Comparison of ENCODE assay signal across 13 cellular contexts in genomic region chr4:167222098-167222497, GRCh38. TPM values are rescaled to one million over a fixed set of nuclear protein-coding genes. Genes with fewer than 3 reads are reported as not detected.
DNase-seq lines count a peak whose midpoint lies in the region; ATAC-seq and TF ChIP-seq lines count a peak whose summit lies in the region.
"Had no signal": no experiment of that assay in that cellular context is flagged by ENCODE, and none has a peak within 500 bp of the region (broad histone marks: within the 10 kb centered on the region; RNA-seq: fewer than 3 reads in every experiment).

No MANE protein-coding gene starts in this region.

- H3K36me3 Mint-ChIP-seq in stimulated activated effector memory CD8-positive, alpha-beta T cell treated with anti-CD3 and anti-CD28 coated beads, Interleukin-12 subunit alpha, Interleukin-12 subunit beta, amount 100 ng/mL, for 72 hours, result no peaks in the 10 kb centered on the region

- H3K4me3 ChIP-seq in upper lobe of left lung, result no peak overlapping the region
- H3K4me3 ChIP-seq: dorsolateral prefrontal cortex had no signal

- ATAC-seq in GM19438 (IDR thresholded peaks at IDR 0.05; ENCODE audit: low read depth, unreplicated experiment), result peak; percentile 86
- ATAC-seq in HG02852 (IDR thresholded peaks at IDR 0.05; ENCODE audit: unreplicated experiment), result peak; percentile 93
- ATAC-seq in HG03558 (IDR thresholded peaks at IDR 0.05; ENCODE audit: extremely low read depth, unreplicated experiment), result peak; percentile 88
- peak; percentile 34 for ATAC-seq in stimulated activated effector memory CD8-positive, alpha-beta T cell treated with anti-CD3 and anti-CD28 coated beads, Interleukin-12 subunit alpha, Interleukin-12 subunit beta, amount 100 ng/mL, for 72 hours
- ATAC-seq in upper lobe of left lung (ENCODE audit: low FRiP score in 2 of 2), result no peak
- ATAC-seq: right cardiac atrium had no signal

- no peaks in the 10 kb centered on the region for H3K27me3 ChIP-seq in upper lobe of left lung
- H3K27me3 ChIP-seq: dorsolateral prefrontal cortex had no signal

- no peaks in the 10 kb centered on the region for H3K4me1 Mint-ChIP-seq in stimulated activated effector memory CD8-positive, alpha-beta T cell treated with anti-CD3 and anti-CD28 coated beads, Interleukin-12 subunit alpha, Interleukin-12 subunit beta, amount 100 ng/mL, for 72 hours

- DNase-seq in stimulated activated effector memory CD8-positive, alpha-beta T cell treated with anti-CD3 and anti-CD28 coated beads, Interleukin-12 subunit alpha, Interleukin-12 subunit beta, amount 100 ng/mL, for 72 hours (ENCODE audit: low spot score in 2 of 2), result no peak
- DNase-seq in NCI-H128 (lab: John Stamatoyannopoulos, UW; ENCODE audit: unreplicated experiment), result no peak
- no peak for DNase-seq in NCI-H146 treated with DMSO at 0.1 percent for 48 hours (lab: John Stamatoyannopoulos, UW; ENCODE audit: unreplicated experiment)
- no peak for DNase-seq in upper lobe of left lung
- no peak for DNase-seq in stimulated activated naive CD4-positive, alpha-beta T cell (lab: John Stamatoyannopoulos, UW)
- DNase-seq: activated gamma-delta T cell treated with Interleukin-2 at 50 U/mL for 16 hours, DMS79 treated with DMSO at 0.1 percent for 48 hours, dorsolateral prefrontal cortex, right cardiac atrium had no signal

- no peak overlapping the region for H3K27ac ChIP-seq in upper lobe of left lung

- TF ChIP-seq CTCF in upper lobe of left lung (IDR thresholded peaks at IDR 0.05), result no peak

- no peak overlapping the region for H3K4me3 Mint-ChIP-seq in stimulated activated effector memory CD8-positive, alpha-beta T cell treated with anti-CD3 and anti-CD28 coated beads, Interleukin-12 subunit alpha, Interleukin-12 subunit beta, amount 100 ng/mL, for 72 hours
- H3K4me3 Mint-ChIP-seq: T-helper 2 cell treated with Interferon-gamma antibody and Interleukin-4, amounts not matched to agents 5 μg/mL and 100 μg/mL, for 36 hours had no signal

- TF ChIP-seq POLR2A in upper lobe of left lung (IDR thresholded peaks at IDR 0.05), result no peak

- no peak overlapping the region for H3K27ac Mint-ChIP-seq in stimulated activated effector memory CD8-positive, alpha-beta T cell treated with anti-CD3 and anti-CD28 coated beads, Interleukin-12 subunit alpha, Interleukin-12 subunit beta, amount 100 ng/mL, for 72 hours
- H3K27ac Mint-ChIP-seq: T-helper 2 cell treated with Interferon-gamma antibody and Interleukin-4, amounts not matched to agents 5 μg/mL and 100 μg/mL, for 36 hours had no signal

- peaks cover 0 to 5% (median 0%) of the 10 kb centered on the region in 4 donors for H3K4me1 ChIP-seq in upper lobe of left lung

- H3K9me3 Mint-ChIP-seq in stimulated activated effector memory CD8-positive, alpha-beta T cell treated with anti-CD3 and anti-CD28 coated beads, Interleukin-12 subunit alpha, Interleukin-12 subunit beta, amount 100 ng/mL, for 72 hours, result peaks cover 3% of the 10 kb centered on the region
- H3K9me3 Mint-ChIP-seq: T-helper 2 cell treated with Interferon-gamma antibody and Interleukin-4, amounts not matched to agents 5 μg/mL and 100 μg/mL, for 36 hours had no signal

- H3K36me3 ChIP-seq in upper lobe of left lung, result no peaks in the 10 kb centered on the region

- TF ChIP-seq EP300 in upper lobe of left lung (IDR thresholded peaks at IDR 0.05), result no peak

- 62 to 72% methylated on average over 2 of the region's 2 CpGs for WGBS in upper lobe of left lung, 2 donors

- H3K9me3 ChIP-seq in upper lobe of left lung, result no peaks in the 10 kb centered on the region

RNA-seq across cellular contexts. Expression of gene SPOCK3, which starts 12.2 kb away (rescaled TPM):
- total RNA-seq in upper lobe of left lung, result 1 to 10 TPM in 1 of 6 donors, under 1 TPM in 3, not detected in 2; 0.15 to 5.2 (median 0.22) TPM
- total RNA-seq: right cardiac atrium had no signal

Comparison
In these comparisons a context has a peak if more than half of its experiments do, and no peak if none do; other contexts are left out.
1. ATAC-seq: peak in GM19438 (single experiment), HG02852 (single experiment), HG03558 (single experiment) and stimulated activated effector memory CD8-positive, alpha-beta T cell treated with anti-CD3 and anti-CD28 coated beads, Interleukin-12 subunit alpha, Interleukin-12 subunit beta, amount 100 ng/mL, for 72 hours (single experiment); none in upper lobe of left lung (0 of 2).